ENCODE assay signal across 8 cellular contexts in genomic region chr10:84267503-84268126, GRCh38. TPM values are rescaled to one million over a fixed set of nuclear protein-coding genes. Genes with fewer than 3 reads are reported as not detected.
A peak's percentile ranks its signal among the peaks of the same experiment; 100 is the strongest.
DNase-seq lines count a peak whose midpoint lies in the region; ATAC-seq and TF ChIP-seq lines count a peak whose summit lies in the region.

No MANE protein-coding gene starts in this region.

- peak overlapping the region; percentile 40 for H3K27ac ChIP-seq in SJSA1

- TF ChIP-seq CTCF in GM06990 (IDR thresholded peaks at IDR 0.05; ENCODE audit: insufficient read depth, low read length, poor library complexity, severe bottlenecking): peak; percentile 81

- peaks cover 35% of the 10 kb centered on the region for H3K4me1 ChIP-seq in SJSA1 (replicated peaks)

- ATAC-seq in HG03159 (IDR thresholded peaks at IDR 0.05; ENCODE audit: unreplicated experiment) (peak; percentile 49), sciatic nerve (no peak), GM18520 (IDR thresholded peaks at IDR 0.05; ENCODE audit: unreplicated experiment) (no peak)

- H3K36me3 ChIP-seq in GM06990 (ENCODE audit: control insufficient read depth, insufficient read depth, low read length) (no peaks in the 10 kb centered on the region), SJSA1 (no peaks in the 10 kb centered on the region)

- DNase-seq in GM06990 (ENCODE audit: extremely low read depth, insufficient read length) (peak; percentile 23), SJSA1 (ENCODE audit: low read depth in 1 of 2, low spot score in 2 of 2) (peak; percentile 58 to 69), hepatic stellate cell (ENCODE audit: low spot score) (peak; percentile 45), sciatic nerve (ENCODE audit: low spot score) (no peak)
- DNase-seq in activated naive CD4-positive, alpha-beta T cell treated with anti-CD3 and anti-CD28 coated beads, Interleukin-2, amount 50 U/mL, for 16 hours: peak; percentile 68
- peak; percentile 34 for DNase-seq in stimulated activated CD4-positive, alpha-beta T cell treated with anti-CD3 and anti-CD28 coated beads, Interleukin-2, amount 100 ng/mL, for 4 hours (ENCODE audit: low read depth)

- H3K27me3 ChIP-seq in GM06990 (replicated peaks; ENCODE audit: control insufficient read depth, insufficient read depth, low read length): no peaks in the 10 kb centered on the region; the same call in 1 of the 2 replicates
- H3K27me3 ChIP-seq in SJSA1 (replicated peaks): no peaks in the 10 kb centered on the region

- H3K4me3 ChIP-seq in GM06990 (replicated peaks; ENCODE audit: low read depth, low read length) (no peak overlapping the region), SJSA1 (no peak overlapping the region)

- H3K9me3 ChIP-seq in SJSA1 (replicated peaks): no peaks in the 10 kb centered on the region

- intact Hi-C loops in sciatic nerve (cut with DNase I): loop anchor here (10.0 kb wide), 1 partner anchor 107 kb away; no protein-coding TSS in a partner anchor

RNA-seq across cellular contexts. Expression of gene RGR, which starts 22.8 kb away (rescaled TPM):
- not detected in 2 replicates for total RNA-seq in SJSA1 (2014; rRNA removed; shearing (Covaris generic))
- total RNA-seq in sciatic nerve: 2.4 TPM

RNA-seq across cellular contexts. Expression of gene LRIT1, which starts 26.3 kb away (rescaled TPM):
- total RNA-seq in SJSA1 (2014; rRNA removed; shearing (Covaris generic)): not detected in 2 replicates
- not detected for total RNA-seq in sciatic nerve

RNA-seq across cellular contexts. Expression of gene LRIT2, which starts 42.3 kb away (rescaled TPM):
- total RNA-seq in SJSA1 (2014; rRNA removed; shearing (Covaris generic)): not detected in 2 replicates
- not detected for total RNA-seq in sciatic nerve
